ENCODE assay signal across 15 cellular contexts in genomic region chr22:49926916-49927315, GRCh38. TPM values are rescaled to one million over a fixed set of nuclear protein-coding genes. Genes with fewer than 3 reads are reported as not detected.
DNase-seq lines count a peak whose midpoint lies in the region; ATAC-seq, FAIRE-seq and TF ChIP-seq lines count a peak whose summit lies in the region.
"Had no signal": no experiment of that assay in that cellular context is flagged by ENCODE, and none has a peak within 500 bp of the region (broad histone marks: within the 10 kb centered on the region; RNA-seq: fewer than 3 reads in every experiment).

No MANE protein-coding gene starts in this region.

- DNase-seq in stimulated activated naive CD8-positive, alpha-beta T cell treated with anti-CD3 and anti-CD28 coated beads, Interleukin-15, Interleukin-2, amounts not matched to agents 100 U/mL and 50 U/mL, for 24 hours, result no peak
- DNase-seq in activated CD8-positive, alpha-beta T cell treated with anti-CD3 and anti-CD28 coated beads for 36 hours, result no peak
- DNase-seq in kidney (peak; percentile 67), ascending aorta (ENCODE audit: low spot score in 2 of 2) (no peak), NCI-H2029 treated with DMSO at 0.1 percent for 48 hours (lab: John Stamatoyannopoulos, UW) (no peak), foreskin melanocyte (no peak)
- DNase-seq: activated gamma-delta T cell treated with Interleukin-2 at 50 U/mL for 16 hours, brain microvascular endothelial cell, left ventricle myocardium superior, NCI-H1694 treated with DMSO at 0.1 percent for 48 hours, right lobe of liver had no signal

- no peaks in the 10 kb centered on the region for H3K27me3 ChIP-seq in ascending aorta
- H3K27me3 ChIP-seq: brain microvascular endothelial cell, right lobe of liver had no signal

- H3K27me3 Mint-ChIP-seq in stimulated activated naive CD8-positive, alpha-beta T cell treated with anti-CD3 and anti-CD28 coated beads, Interleukin-15, Interleukin-2, amounts not matched to agents 100 ng/mL and 50 ng/mL, for 24 hours, result no peaks in the 10 kb centered on the region
- H3K27me3 Mint-ChIP-seq in activated CD8-positive, alpha-beta T cell treated with anti-CD3 and anti-CD28 coated beads for 36 hours, result no peaks in the 10 kb centered on the region

- no peak overlapping the region for H3K4me3 Mint-ChIP-seq in stimulated activated naive CD8-positive, alpha-beta T cell treated with anti-CD3 and anti-CD28 coated beads, Interleukin-15, Interleukin-2, amounts not matched to agents 100 ng/mL and 50 ng/mL, for 24 hours
- H3K4me3 Mint-ChIP-seq in activated CD8-positive, alpha-beta T cell treated with anti-CD3 and anti-CD28 coated beads for 36 hours, result no peak overlapping the region

- no peak overlapping the region for H3K4me3 ChIP-seq in kidney (ENCODE audit: low read length in 2 of 2)
- H3K4me3 ChIP-seq in ascending aorta, result no peak overlapping the region
- H3K4me3 ChIP-seq: gastroesophageal sphincter, right lobe of liver had no signal

- ATAC-seq in stimulated activated naive CD8-positive, alpha-beta T cell treated with anti-CD3 and anti-CD28 coated beads, Interleukin-15, Interleukin-2, amounts not matched to agents 100 U/mL and 50 U/mL, for 24 hours, result no peak
- ATAC-seq in activated CD8-positive, alpha-beta T cell treated with anti-CD3 and anti-CD28 coated beads for 36 hours, result no peak
- ATAC-seq: gastroesophageal sphincter, GM12878, HCT116, left ventricle myocardium superior, right lobe of liver had no signal

- H3K27ac ChIP-seq in kidney (ENCODE audit: low read depth in 2 of 2, low read length in 2 of 2) (no peak overlapping the region), ascending aorta (no peak overlapping the region)
- H3K27ac ChIP-seq: brain microvascular endothelial cell, gastroesophageal sphincter, right lobe of liver had no signal

- CTCF ChIA-PET in activated CD8-positive, alpha-beta T cell treated with anti-CD3 and anti-CD28 coated beads for 36 hours (lab: Charles Lee), result interaction anchor here (2.4 to 3.6 kb wide), 2 partner anchors 104 to 160 kb away, joined by 13 to 34 read pairs; no protein-coding TSS in a partner anchor

- H3K36me3 Mint-ChIP-seq in stimulated activated naive CD8-positive, alpha-beta T cell treated with anti-CD3 and anti-CD28 coated beads, Interleukin-15, Interleukin-2, amounts not matched to agents 100 ng/mL and 50 ng/mL, for 24 hours (ENCODE audit: low read depth), result peaks cover 25% of the 10 kb centered on the region
- H3K36me3 Mint-ChIP-seq in activated CD8-positive, alpha-beta T cell treated with anti-CD3 and anti-CD28 coated beads for 36 hours (ENCODE audit: low read depth), result peaks cover 32% of the 10 kb centered on the region

- H3K4me1 ChIP-seq in kidney (ENCODE audit: control insufficient read depth in 1 of 2, insufficient read depth in 1 of 2, low read depth in 1 of 2, low read length in 2 of 2) (peaks cover 0 to 17% of the 10 kb centered on the region in 2 donors), ascending aorta (peaks cover 0 to 6% of the 10 kb centered on the region in 2 donors)

- H3K4me1 Mint-ChIP-seq in stimulated activated naive CD8-positive, alpha-beta T cell treated with anti-CD3 and anti-CD28 coated beads, Interleukin-15, Interleukin-2, amounts not matched to agents 100 ng/mL and 50 ng/mL, for 24 hours (ENCODE audit: low read depth), result peaks cover 54% of the 10 kb centered on the region
- H3K4me1 Mint-ChIP-seq in activated CD8-positive, alpha-beta T cell treated with anti-CD3 and anti-CD28 coated beads for 36 hours (ENCODE audit: low read depth), result peaks cover 45% of the 10 kb centered on the region

- no peaks in the 10 kb centered on the region for H3K9me3 Mint-ChIP-seq in stimulated activated naive CD8-positive, alpha-beta T cell treated with anti-CD3 and anti-CD28 coated beads, Interleukin-15, Interleukin-2, amounts not matched to agents 100 ng/mL and 50 ng/mL, for 24 hours
- no peaks in the 10 kb centered on the region for H3K9me3 Mint-ChIP-seq in activated CD8-positive, alpha-beta T cell treated with anti-CD3 and anti-CD28 coated beads for 36 hours

- peak overlapping the region; percentile 80 for H3K27ac Mint-ChIP-seq in stimulated activated naive CD8-positive, alpha-beta T cell treated with anti-CD3 and anti-CD28 coated beads, Interleukin-15, Interleukin-2, amounts not matched to agents 100 ng/mL and 50 ng/mL, for 24 hours
- H3K27ac Mint-ChIP-seq in activated CD8-positive, alpha-beta T cell treated with anti-CD3 and anti-CD28 coated beads for 36 hours, result peak overlapping the region; percentile 78

- no peak for FAIRE-seq in kidney (lab: Jason Lieb, UNC)

- H3K9me3 ChIP-seq in kidney (ENCODE audit: control insufficient read depth in 1 of 2, low read length in 2 of 2), result no peaks in the 10 kb centered on the region
- no peaks in the 10 kb centered on the region for H3K9me3 ChIP-seq in ascending aorta
- H3K9me3 ChIP-seq: gastroesophageal sphincter, right lobe of liver had no signal

- POLR2A ChIA-PET in activated CD8-positive, alpha-beta T cell treated with anti-CD3 and anti-CD28 coated beads for 36 hours (lab: Charles Lee), result no interaction called here

- no peak for TF ChIP-seq CTCF in activated CD8-positive, alpha-beta T cell treated with anti-CD3 and anti-CD28 coated beads for 36 hours (IDR thresholded peaks at IDR 0.05)
- no peak for TF ChIP-seq CTCF in kidney (IDR thresholded peaks at IDR 0.05; ENCODE audit: borderline replicate concordance, extremely low read depth, insufficient read depth)
- no peak for TF ChIP-seq CTCF in ascending aorta (IDR thresholded peaks at IDR 0.05)

- intact Hi-C loops in activated CD8-positive, alpha-beta T cell treated with anti-CD3 and anti-CD28 coated beads for 36 hours (cut with micrococcal nuclease), result loop anchor here (10.0 kb wide), 1 partner anchor 162 kb away; no protein-coding TSS in a partner anchor
- intact Hi-C loops in kidney (cut with DNase I) (loop anchor here (5.0 kb wide), 1 partner anchor 105 kb away; no protein-coding TSS in a partner anchor), ascending aorta (cut with DNase I) (no loop called here)

- H3K36me3 ChIP-seq in kidney (ENCODE audit: control insufficient read depth in 1 of 2, insufficient read depth in 2 of 2, low read length in 2 of 2) (no peaks in the 10 kb centered on the region), ascending aorta (peaks cover 6 to 26% of the 10 kb centered on the region in 2 donors)

- H3K9ac ChIP-seq in kidney (ENCODE audit: low read length in 2 of 2), result no peak overlapping the region

RNA-seq across cellular contexts. Expression of gene CRELD2, which starts 8.5 kb away (rescaled TPM):
- 10 to 100 TPM; 26.1 to 28.2 TPM for total RNA-seq in activated CD8-positive, alpha-beta T cell treated with anti-CD3 and anti-CD28 coated beads for 36 hours
- total RNA-seq in kidney (54.0 TPM), ascending aorta (61.8 TPM)
- 37.3 TPM for polyA plus RNA-seq in kidney (ENCODE audit: insufficient read depth, low read depth, low replicate concordance)

RNA-seq across cellular contexts. Expression of gene ALG12, which starts 8.7 kb away (rescaled TPM):
- total RNA-seq in activated CD8-positive, alpha-beta T cell treated with anti-CD3 and anti-CD28 coated beads for 36 hours, result 10 to 100 TPM; 10.7 to 12.0 TPM
- total RNA-seq in kidney (28.4 TPM), ascending aorta (6.9 TPM)
- polyA plus RNA-seq in kidney (ENCODE audit: insufficient read depth, low read depth, low replicate concordance), result 27.2 TPM

RNA-seq across cellular contexts. Expression of gene PIM3, which starts 33.7 kb away (rescaled TPM):
- total RNA-seq in activated CD8-positive, alpha-beta T cell treated with anti-CD3 and anti-CD28 coated beads for 36 hours, result 100 to 1,000 TPM; 146 to 158 TPM
- 107 TPM for total RNA-seq in kidney
- polyA plus RNA-seq in kidney (ENCODE audit: insufficient read depth, low read depth, low replicate concordance), result 96.5 TPM
- total RNA-seq in ascending aorta, result 269 TPM
